Comparison of ENCODE assay signal across 1 cellular context in genomic region chr10:21517134-21517982, GRCh38.
TF ChIP-seq lines count a peak whose summit lies in the region.

No MANE protein-coding gene starts in this region.

TF ChIP-seq in HEK293, 187 proteins besides CTCF, POLR2A, EP300 and RAD21 (continued from another document):
- TF ChIP-seq ZBTB49 (tag by site-specific recombination; IDR thresholded peaks at IDR 0.05; ENCODE audit: low read depth) = no peak
- TF ChIP-seq ZFP3 (tag by site-specific recombination; IDR thresholded peaks at IDR 0.05; ENCODE audit: low read depth) = no peak
- TF ChIP-seq TRIM28 (IDR thresholded peaks at IDR 0.05; ENCODE audit: borderline replicate concordance, low read length) = no peak
- TF ChIP-seq ZNF660 (tag by site-specific recombination; IDR thresholded peaks at IDR 0.05) = peak; percentile 74
- TF ChIP-seq SP7 (tag by site-specific recombination; IDR thresholded peaks at IDR 0.05) = peak; percentile 54
- no peak for TF ChIP-seq ZNF529 (tag by site-specific recombination; IDR thresholded peaks at IDR 0.05; ENCODE audit: insufficient replicate concordance)
- no peak for TF ChIP-seq MZF1 (tag by site-specific recombination; IDR thresholded peaks at IDR 0.05; ENCODE audit: borderline replicate concordance)
- peak; percentile 76 for TF ChIP-seq ZBTB17 (tag by site-specific recombination; IDR thresholded peaks at IDR 0.05)
- no peak for TF ChIP-seq ZNF488 (tag by site-specific recombination; IDR thresholded peaks at IDR 0.05)
- no peak for TF ChIP-seq ZNF530 (tag by site-specific recombination; IDR thresholded peaks at IDR 0.05; ENCODE audit: low read depth)
- TF ChIP-seq KLF1 (tag by site-specific recombination; IDR thresholded peaks at IDR 0.05) = no peak
- no peak for TF ChIP-seq ZNF148 (tag by site-specific recombination; IDR thresholded peaks at IDR 0.05; ENCODE audit: borderline replicate concordance)
- TF ChIP-seq ZNF768 (tag by site-specific recombination; IDR thresholded peaks at IDR 0.05) = no peak; the same call in 1 of the 2 replicates
- no peak for TF ChIP-seq ZNF26 (tag by site-specific recombination; IDR thresholded peaks at IDR 0.05)
- TF ChIP-seq ZNF664 (tag by site-specific recombination; IDR thresholded peaks at IDR 0.05) = no peak
- no peak for TF ChIP-seq ZBTB7A (tag by site-specific recombination; IDR thresholded peaks at IDR 0.05; ENCODE audit: low read depth)
- TF ChIP-seq ZNF202 (tag by site-specific recombination; IDR thresholded peaks at IDR 0.05; ENCODE audit: borderline replicate concordance) = no peak
- TF ChIP-seq ZNF830 (tag by site-specific recombination; IDR thresholded peaks at IDR 0.05; ENCODE audit: low read depth) = no peak
- no peak for TF ChIP-seq ZNF133 (tag by site-specific recombination; IDR thresholded peaks at IDR 0.05)
- TF ChIP-seq ZNF280D (tag by site-specific recombination; IDR thresholded peaks at IDR 0.05) = no peak
- peak; percentile 31; the same call in 1 of the 2 replicates for TF ChIP-seq PATZ1 (tag by site-specific recombination; IDR thresholded peaks at IDR 0.05)
- no peak for TF ChIP-seq ZNF76 (tag by site-specific recombination; IDR thresholded peaks at IDR 0.05; ENCODE audit: borderline replicate concordance, low read depth)
- no peak for TF ChIP-seq ZNF626 (tag by site-specific recombination; IDR thresholded peaks at IDR 0.05)
- no peak for TF ChIP-seq ZNF654 (tag by site-specific recombination; IDR thresholded peaks at IDR 0.05; ENCODE audit: low read depth)
- no peak for TF ChIP-seq REST (tag by site-specific recombination; IDR thresholded peaks at IDR 0.05)
- TF ChIP-seq ZNF132 (tag by site-specific recombination; IDR thresholded peaks at IDR 0.05; ENCODE audit: borderline replicate concordance) = no peak
- TF ChIP-seq ZNF24 (tag by site-specific recombination; IDR thresholded peaks at IDR 0.05) = peak; percentile 58; the same call in 1 of the 2 replicates
- no peak for TF ChIP-seq OVOL3 (tag by site-specific recombination; IDR thresholded peaks at IDR 0.05)
- TF ChIP-seq ZNF561 (tag by site-specific recombination; IDR thresholded peaks at IDR 0.05; ENCODE audit: borderline replicate concordance) = peak; percentile 73; the same call in 1 of the 2 replicates
- no peak for TF ChIP-seq GLI2 (tag by site-specific recombination; IDR thresholded peaks at IDR 0.05; ENCODE audit: borderline replicate concordance, low read depth)
- TF ChIP-seq ZNF843 (tag by site-specific recombination; IDR thresholded peaks at IDR 0.05) = no peak
- TF ChIP-seq ZBTB10 (tag by site-specific recombination; IDR thresholded peaks at IDR 0.05) = no peak
- no peak for TF ChIP-seq ZNF571 (tag by site-specific recombination; IDR thresholded peaks at IDR 0.05)
- peak; percentile 33; the same call in 1 of the 2 replicates for TF ChIP-seq GLIS1 (tag by site-specific recombination; IDR thresholded peaks at IDR 0.05)
- no peak for TF ChIP-seq ZNF791 (tag by site-specific recombination; IDR thresholded peaks at IDR 0.05)
